ENCODE assay signal across 11 cellular contexts in the genomic region with DNA sequence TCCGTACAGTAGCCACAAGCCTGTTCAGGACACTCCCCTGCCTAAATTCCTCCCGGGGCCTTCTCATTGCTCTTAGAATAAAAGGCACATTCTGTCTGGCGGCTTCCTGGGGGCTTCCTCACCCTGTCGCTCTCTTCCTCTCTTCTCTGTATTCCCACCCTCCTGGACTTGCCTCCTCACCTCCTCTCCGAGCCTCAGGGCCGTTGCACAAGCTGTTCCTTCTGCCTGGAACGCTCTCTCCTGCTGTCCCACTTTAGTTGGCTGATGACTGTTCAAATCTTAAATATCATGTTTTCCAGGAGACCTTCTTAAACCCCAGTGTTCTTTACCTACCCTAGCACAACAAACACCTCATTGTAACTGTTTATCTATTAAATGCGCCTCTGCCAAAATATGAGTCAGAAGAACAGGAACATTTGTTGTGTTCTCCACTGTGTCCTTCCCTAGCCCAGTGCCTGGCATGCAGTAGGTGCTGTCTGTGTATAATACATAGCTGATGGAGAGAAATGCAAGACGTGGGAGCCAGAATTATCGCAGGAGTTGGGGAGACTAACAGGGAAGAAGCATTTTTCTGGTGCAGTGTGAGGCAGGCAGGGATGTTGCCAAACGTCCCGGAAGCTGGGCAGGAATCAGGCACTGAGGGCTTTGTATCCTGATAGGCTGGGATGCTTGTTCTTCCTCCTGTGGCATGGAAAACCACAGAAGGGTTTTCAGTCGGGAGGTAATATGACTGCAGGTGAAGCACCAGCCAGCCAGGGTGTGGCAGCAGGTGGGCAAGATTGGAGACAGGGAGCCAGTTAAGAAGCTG. TPM values are rescaled to one million over a fixed set of nuclear protein-coding genes. Genes with fewer than 3 reads are reported as not detected.
A peak's percentile ranks its signal among the peaks of the same experiment; 100 is the strongest.
DNase-seq lines count a peak whose midpoint lies in the region; ATAC-seq and TF ChIP-seq lines count a peak whose summit lies in the region.
"Had no signal": no experiment of that assay in that cellular context is flagged by ENCODE, and none has a peak within 500 bp of the region (broad histone marks: within the 10 kb centered on the region; RNA-seq: fewer than 3 reads in every experiment).

No MANE protein-coding gene starts in this region.

- H3K27ac ChIP-seq in cingulate gyrus (ENCODE audit: low read depth, low read length) (peak overlapping the region; percentile 57), right lobe of liver (no peak overlapping the region)

- ATAC-seq in right lobe of liver (peak in 3 of 4 donors; percentile 52 to 82 (median 69)), HG03571 (IDR thresholded peaks at IDR 0.05; ENCODE audit: unreplicated experiment) (no peak)
- ATAC-seq: activated CD4-positive, alpha-beta T cell treated with anti-CD3 and anti-CD28 coated beads for 36 hours had no signal

- in situ Hi-C loops in ACHN (cut with HindIII; ENCODE audit: low pct_ligation_motif_present, low pct_unique_long_range_greater_than_20kb, low sequenced_read_pairs) = no loop called here

- intact Hi-C loops in right lobe of liver (cut with DNase I) = no loop called here

- H3K4me1 ChIP-seq in right lobe of liver = peaks cover 0 to 10% (median 0%) of the 10 kb centered on the region in 4 donors
- H3K4me1 ChIP-seq: HAP-1 had no signal

- no peaks in the 10 kb centered on the region for H3K27me3 ChIP-seq in right lobe of liver

- no peak overlapping the region for H3K4me3 ChIP-seq in right lobe of liver
- H3K4me3 ChIP-seq: HAP-1 had no signal

- no peak for TF ChIP-seq CTCF in right lobe of liver (IDR thresholded peaks at IDR 0.05)

- 48% methylated on average over 12 of the region's 13 CpGs for WGBS in right lobe of liver (ENCODE audit: insufficient coverage, low coverage, low lambda C conversion rate, missing lambda C conversion rate)

- DNase-seq in ACHN (peak; percentile 19), NCI-H187 treated with DMSO at 0.1 percent for 48 hours (lab: John Stamatoyannopoulos, UW) (peak; percentile 51), right lobe of liver (no peak), EL (no peak), NCI-H2029 treated with DMSO at 0.1 percent for 48 hours (lab: John Stamatoyannopoulos, UW) (no peak), kidney glomerular epithelial cell (lab: John Stamatoyannopoulos, UW) (no peak)
- DNase-seq: activated CD4-positive, alpha-beta T cell treated with anti-CD3 and anti-CD28 coated beads for 36 hours; aorta had no signal

- TF ChIP-seq POLR2A in right lobe of liver (IDR thresholded peaks at IDR 0.05) = no peak

- H3K9me3 ChIP-seq in right lobe of liver = no peaks in the 10 kb centered on the region
- H3K9me3 ChIP-seq: HAP-1 had no signal

- H3K36me3 ChIP-seq in right lobe of liver = no peaks in the 10 kb centered on the region
- H3K36me3 ChIP-seq: HAP-1 had no signal

RNA-seq across cellular contexts. Expression of a gene that starts 24.1 kb away (rescaled TPM):
- total RNA-seq in right lobe of liver = 10 to 100 TPM; 33.7 to 53.6 (median 40.7) TPM

RNA-seq across cellular contexts. Expression of a gene that starts 44.2 kb away (rescaled TPM):
- 10 to 100 TPM; 10.2 to 28.2 (median 15.8) TPM for total RNA-seq in right lobe of liver

RNA-seq across cellular contexts. Expression of a gene that starts 50.9 kb away (rescaled TPM):
- total RNA-seq in right lobe of liver = 10 to 100 TPM; 26.0 to 52.4 (median 30.9) TPM

Comparison
In these comparisons a context has a peak if more than half of its experiments do, and no peak if none do; other contexts are left out.
1. DNase-seq: peak in ACHN (single experiment) and NCI-H187 treated with DMSO at 0.1 percent for 48 hours (single experiment); none in right lobe of liver (0 of 3), EL (single experiment), NCI-H2029 treated with DMSO at 0.1 percent for 48 hours (single experiment) and kidney glomerular epithelial cell (single experiment).